In genomic region chr9:120783611-120784047, GRCh38 we compare ENCODE assay signal across 11 cellular contexts. TPM values are rescaled to one million over a fixed set of nuclear protein-coding genes. Genes with fewer than 3 reads are reported as not detected.
A peak's percentile ranks its signal among the peaks of the same experiment; 100 is the strongest.
DNase-seq lines count a peak whose midpoint lies in the region; ATAC-seq, FAIRE-seq and TF ChIP-seq lines count a peak whose summit lies in the region.
"Had no signal": no experiment of that assay in that cellular context is flagged by ENCODE, and none has a peak within 500 bp of the region (broad histone marks: within the 10 kb centered on the region; RNA-seq: fewer than 3 reads in every experiment).

No MANE protein-coding gene starts in this region.

- no peak overlapping the region for H3K4me3 ChIP-seq in HepG2 (replicated peaks in 1 of 3; ENCODE audit: insufficient read depth in 1 of 3, low read depth in 2 of 3, low read length in 3 of 3)
- H3K4me3 ChIP-seq in stomach = no peak overlapping the region

- in situ Hi-C loops in HepG2 (cut with HindIII; ENCODE audit: extremely low pct_ligation_motif_present, low pct_unique_long_range_greater_than_20kb) = no loop called here

- 42 to 63% (median 50%) methylated on average over 2 of the region's 2 CpGs for WGBS in adipose tissue, 3 donors
- 25% methylated on average over 2 of the region's 2 CpGs for WGBS in HepG2 (ENCODE audit: low lambda C conversion rate)
- 35 to 53% (median 39%) methylated on average over 2 of the region's 2 CpGs for WGBS in stomach, 5 donors

- H3K79me2 ChIP-seq in HepG2 (ENCODE audit: insufficient read depth, low read length) = peaks cover 57% of the 10 kb centered on the region

- H3K27ac ChIP-seq in adipose tissue (ENCODE audit: low read depth, low read length) (peak overlapping the region; percentile 90), HepG2 (ENCODE audit: extremely low read length, insufficient read depth, low read length) (peak overlapping the region; percentile 72), stomach (peak overlapping the region in 2 of 5 donors; percentile 18 to 53)
- H3K27ac ChIP-seq: C4-2B had no signal

- intact Hi-C loops in HepG2 (cut with micrococcal nuclease; ENCODE audit: unreplicated experiment) (no loop called here), stomach (cut with DNase I; ENCODE audit: low total_unique reads) (no loop called here)

- no peak; a peak in 2 of 4 replicates for TF ChIP-seq EP300 in HepG2 (IDR thresholded peaks at IDR 0.05; ENCODE audit: low read depth in 2 of 2, low read length in 2 of 2)
- TF ChIP-seq EP300 in HepG2 (CRISPR knock-in tag; IDR thresholded peaks at IDR 0.05; ENCODE audit: borderline replicate concordance) = no peak; the same call in 1 of the 2 replicates
- no peak for TF ChIP-seq EP300 in stomach (IDR thresholded peaks at IDR 0.05)

- DNase-seq in AG08395 (ENCODE audit: low spot score) = peak; percentile 58
- DNase-seq in HT-29 (ENCODE audit: low spot score) = peak; percentile 11
- peak; percentile 87 for DNase-seq in HepG2 (ENCODE audit: low spot score)
- DNase-seq in GM19239 (ENCODE audit: insufficient read length, low spot score) = no peak
- DNase-seq in stomach = no peak
- no peak for DNase-seq in NCI-H1417 treated with DMSO at 0.1 percent for 48 hours (lab: John Stamatoyannopoulos, UW)
- DNase-seq: nucleus accumbens had no signal

- FAIRE-seq in HepG2 (lab: Jason Lieb, UNC) (no peak), GM19239 (lab: Jason Lieb, UNC) (no peak)
- FAIRE-seq: TTC549 had no signal

- H3K4me2 ChIP-seq in HepG2 (ENCODE audit: low read depth, low read length) = peak overlapping the region; percentile 44; the same call in 1 of the 2 replicates

- BruUV-seq in HepG2 (replicated peaks; lab: Mats Ljungman, UMichigan) = no TSS peak

- H3K4me1 ChIP-seq in HepG2 (ENCODE audit: insufficient read depth, low read length) (peaks cover 73% of the 10 kb centered on the region), stomach (peaks cover 5 to 80% (median 43%) of the 10 kb centered on the region in 4 donors)

- H4K20me1 ChIP-seq in HepG2 (ENCODE audit: insufficient read depth, low read length) = no peaks in the 10 kb centered on the region

- TF ChIP-seq POLR2A in HepG2 (IDR thresholded peaks at IDR 0.05; ENCODE audit: insufficient read depth in 1 of 2, low read depth in 2 of 2, low read length in 2 of 2) = no peak
- no peak for TF ChIP-seq POLR2A in stomach (IDR thresholded peaks at IDR 0.05)

- H3K27me3 ChIP-seq in HepG2 (ENCODE audit: control insufficient read depth in 1 of 2, insufficient read depth in 2 of 2, low read length in 2 of 2) = no peaks in the 10 kb centered on the region
- H3K27me3 ChIP-seq in stomach = no peaks in the 10 kb centered on the region

- TF ChIP-seq RAD21 in HepG2 (CRISPR knock-in tag; IDR thresholded peaks at IDR 0.05) = no peak

- H3K9me3 ChIP-seq in HepG2 (ENCODE audit: low read length) = no peaks in the 10 kb centered on the region
- H3K9me3 ChIP-seq in stomach = no peaks in the 10 kb centered on the region

- peak overlapping the region; percentile 13; the same call in 1 of the 2 replicates for H3K9ac ChIP-seq in HepG2 (ENCODE audit: insufficient read depth, low read depth, low read length)

- POLR2A ChIA-PET in HepG2 (lab: Yijun Ruan, JAX) = interaction anchor here (1.7 kb wide), 1 partner anchor 10 kb away, joined by 18 read pairs; the partner anchor contains the start of gene FBXW2

- ATAC-seq in HepG2 (peak; percentile 67), GM21390 (IDR thresholded peaks at IDR 0.05; ENCODE audit: unreplicated experiment) (no peak)

- TF ChIP-seq CTCF in HepG2 (CRISPR knock-in tag; IDR thresholded peaks at IDR 0.05) (no peak), stomach (IDR thresholded peaks at IDR 0.05) (no peak)

- no peak overlapping the region for H2AFZ ChIP-seq in HepG2 (ENCODE audit: low read length)

- H3K36me3 ChIP-seq in HepG2 (replicated peaks in 1 of 2; ENCODE audit: control insufficient read depth in 1 of 2, insufficient read depth in 2 of 2, low read length in 2 of 2) (peaks cover 7 to 32% of the 10 kb centered on the region in 2 experiments), stomach (peaks cover 3 to 58% (median 56%) of the 10 kb centered on the region in 4 donors)

- CTCF ChIA-PET in HepG2 (lab: Yijun Ruan, JAX; ENCODE audit: low intra/inter-chr PET ratio, low total read pairs) = no interaction called here

TF ChIP-seq in HepG2, 621 proteins besides CTCF, POLR2A, EP300 and RAD21 (continues in another document):
- 0 out of 2 replicates have a peak, but pooled peaks have one; percentile 23 for TF ChIP-seq RCOR2 (CRISPR knock-in tag; IDR thresholded peaks at IDR 0.05)
- TF ChIP-seq THAP11 (CRISPR knock-in tag; IDR thresholded peaks at IDR 0.05) = peak; percentile 18; the same call in 1 of the 2 replicates
- TF ChIP-seq YEATS4 (CRISPR knock-in tag; IDR thresholded peaks at IDR 0.05; ENCODE audit: borderline replicate concordance) = no peak
- TF ChIP-seq SMAD9 (CRISPR knock-in tag; IDR thresholded peaks at IDR 0.05) = no peak
- peak; percentile 84 for TF ChIP-seq CEBPB (IDR thresholded peaks at IDR 0.05; ENCODE audit: borderline replicate concordance, low read depth, low read length)
- TF ChIP-seq GATAD2A (CRISPR knock-in tag; IDR thresholded peaks at IDR 0.05) = peak; percentile 74
- TF ChIP-seq FOXA3 (CRISPR knock-in tag; IDR thresholded peaks at IDR 0.05) = peak; percentile 67
- TF ChIP-seq SAP130 (CRISPR knock-in tag; IDR thresholded peaks at IDR 0.05; ENCODE audit: low read depth) = 0 out of 2 replicates have a peak, but pooled peaks have one; percentile 30

RNA-seq across cellular contexts. Expression of gene FBXW2, which starts 9.6 kb away (rescaled TPM):
- 26.7 and 36.2 TPM in 2 replicates for total RNA-seq in HT-29 (2014; rRNA removed; shearing (Covaris generic))
- polyA plus RNA-seq in adipose tissue (10 to 100 TPM in 2 of 3 donors, 1 to 10 TPM in 1; 9.2 to 31.6 (median 23.2) TPM), HepG2 (2011; rRNA removed) (30.9 and 35.4 TPM in 2 replicates), stomach (10 to 100 TPM in 2 of 3 donors, 1 to 10 TPM in 1; 7.9 to 19.2 (median 16.7) TPM)
- total RNA-seq in HepG2 (2016; rRNA removed; fragmentation: Illumina TruSeq; extraction: Trizol) (43.1 and 55.2 TPM in 2 replicates), stomach (10 to 100 TPM; 11.3 to 78.9 (median 31.2) TPM)
- 13.6 and 16.4 TPM in 2 replicates for total RNA-seq in HepG2 (2016; cell fraction: cytosol; rRNA removed; fragmentation: Illumina TruSeq; extraction: Trizol; ENCODE audit: low read depth)
- 46.9 and 47.7 TPM in 2 replicates for total RNA-seq in HepG2 (2016; cell fraction: insoluble cytoplasmic fraction; rRNA removed; fragmentation: Illumina TruSeq; extraction: Trizol)
- 41.5 and 42.1 TPM in 2 replicates for total RNA-seq in HepG2 (2016; cell fraction: membrane; rRNA removed; fragmentation: Illumina TruSeq; extraction: Trizol)
- 48.1 and 51.0 TPM in 2 replicates for total RNA-seq in HepG2 (2016; cell fraction: nucleus; rRNA removed; fragmentation: Illumina TruSeq; extraction: Trizol)
- polyA plus RNA-seq in HepG2 (2011; cell fraction: cytosol; rRNA removed) = 23.4 and 28.9 TPM in 2 replicates
- polyA plus RNA-seq in HepG2 (2011; cell fraction: nucleus; rRNA removed) = 30.6 and 35.1 TPM in 2 replicates
- 20.7 and 22.2 TPM in 2 replicates for polyA plus RNA-seq in HepG2 (2012)
- polyA plus RNA-seq in HepG2 (2016; cell fraction: cytosol; fragmentation: Illumina TruSeq; extraction: Trizol; ENCODE audit: low read depth) = 17.7 and 25.1 TPM in 2 replicates
- 47.5 and 52.1 TPM in 2 replicates for polyA plus RNA-seq in HepG2 (2016; cell fraction: insoluble cytoplasmic fraction; fragmentation: Illumina TruSeq; extraction: Trizol; ENCODE audit: low read depth)
- polyA plus RNA-seq in HepG2 (2016; cell fraction: membrane; fragmentation: Illumina TruSeq; extraction: Trizol; ENCODE audit: low read depth) = 40.6 and 40.8 TPM in 2 replicates
- polyA plus RNA-seq in HepG2 (2016; cell fraction: nucleus; fragmentation: Illumina TruSeq; extraction: Trizol; ENCODE audit: insufficient read depth, low read depth) = 68.4 and 72.5 TPM in 2 replicates
- polyA minus RNA-seq in HepG2 (2011; rRNA and poly(A)+ RNA removed; ENCODE audit: low replicate concordance) = 26.3 and 75.5 TPM in 2 replicates
- polyA minus RNA-seq in HepG2 (2011; cell fraction: cytosol; rRNA and poly(A)+ RNA removed) = 16.9 and 17.3 TPM in 2 replicates
- 62.8 and 65.0 TPM in 2 replicates for polyA minus RNA-seq in HepG2 (2011; cell fraction: nucleus; rRNA and poly(A)+ RNA removed)

RNA-seq across cellular contexts. Expression of gene PSMD5, which starts 59.1 kb away (rescaled TPM):
- total RNA-seq in HT-29 (2014; rRNA removed; shearing (Covaris generic)) = 17.4 and 26.5 TPM in 2 replicates
- polyA plus RNA-seq in adipose tissue (10 to 100 TPM; 14.8 to 25.9 (median 15.8) TPM), HepG2 (2011; rRNA removed) (10.6 and 12.7 TPM in 2 replicates), stomach (10 to 100 TPM; 14.8 to 18.5 (median 15.7) TPM)
- total RNA-seq in HepG2 (2016; rRNA removed; fragmentation: Illumina TruSeq; extraction: Trizol) (18.1 and 32.6 TPM in 2 replicates), stomach (10 to 100 TPM; 18.8 to 39.1 (median 28.4) TPM)
- 4.5 and 4.8 TPM in 2 replicates for total RNA-seq in HepG2 (2016; cell fraction: cytosol; rRNA removed; fragmentation: Illumina TruSeq; extraction: Trizol; ENCODE audit: low read depth)
- total RNA-seq in HepG2 (2016; cell fraction: insoluble cytoplasmic fraction; rRNA removed; fragmentation: Illumina TruSeq; extraction: Trizol) = 18.2 and 34.4 TPM in 2 replicates
- 10.6 and 10.9 TPM in 2 replicates for total RNA-seq in HepG2 (2016; cell fraction: membrane; rRNA removed; fragmentation: Illumina TruSeq; extraction: Trizol)
- 12.4 and 13.6 TPM in 2 replicates for total RNA-seq in HepG2 (2016; cell fraction: nucleus; rRNA removed; fragmentation: Illumina TruSeq; extraction: Trizol)
- polyA plus RNA-seq in HepG2 (2011; cell fraction: cytosol; rRNA removed) = 5.4 and 8.9 TPM in 2 replicates
- polyA plus RNA-seq in HepG2 (2011; cell fraction: nucleus; rRNA removed) = 3.1 and 5.2 TPM in 2 replicates
- 9.2 and 10.8 TPM in 2 replicates for polyA plus RNA-seq in HepG2 (2012)
- 1.4 and 1.6 TPM in 2 replicates for polyA plus RNA-seq in HepG2 (2016; cell fraction: cytosol; fragmentation: Illumina TruSeq; extraction: Trizol; ENCODE audit: low read depth)
- polyA plus RNA-seq in HepG2 (2016; cell fraction: insoluble cytoplasmic fraction; fragmentation: Illumina TruSeq; extraction: Trizol; ENCODE audit: low read depth) = 28.5 and 31.9 TPM in 2 replicates
- polyA plus RNA-seq in HepG2 (2016; cell fraction: membrane; fragmentation: Illumina TruSeq; extraction: Trizol; ENCODE audit: low read depth) = 5.5 and 6.3 TPM in 2 replicates
- 15.3 and 18.2 TPM in 2 replicates for polyA plus RNA-seq in HepG2 (2016; cell fraction: nucleus; fragmentation: Illumina TruSeq; extraction: Trizol; ENCODE audit: insufficient read depth, low read depth)
- 11.4 and 32.6 TPM in 2 replicates for polyA minus RNA-seq in HepG2 (2011; rRNA and poly(A)+ RNA removed; ENCODE audit: low replicate concordance)
- polyA minus RNA-seq in HepG2 (2011; cell fraction: cytosol; rRNA and poly(A)+ RNA removed) = 10.7 and 13.2 TPM in 2 replicates
- 14.9 and 16.2 TPM in 2 replicates for polyA minus RNA-seq in HepG2 (2011; cell fraction: nucleus; rRNA and poly(A)+ RNA removed)

Comparison
In these comparisons a context has a peak if more than half of its experiments do, and no peak if none do; other contexts are left out.
1. DNase-seq: peak in AG08395 (single experiment), HT-29 (single experiment) and HepG2 (single experiment); none in GM19239 (single experiment), stomach (single experiment) and NCI-H1417 treated with DMSO at 0.1 percent for 48 hours (single experiment).